14 cellular contexts compared by ENCODE assay signal in genomic region chr19:29400917-29401711, GRCh38.
"Had no signal": no experiment of that assay in that cellular context is flagged by ENCODE, and none has a peak within 500 bp of the region (broad histone marks: within the 10 kb centered on the region; RNA-seq: fewer than 3 reads in every experiment).

No MANE protein-coding gene starts in this region.

- H3K4me1 Mint-ChIP-seq: activated CD4-positive, alpha-beta T cell treated with anti-CD3 and anti-CD28 coated beads for 36 hours; memory B cell; stimulated activated memory B cell treated with anti-CD40 and anti-IgM and Interleukin-4, amounts not matched to agents 10 μg/mL and 1 μg/mL and 100 μg/mL, for 72 hours had no signal

- H3K36me3 Mint-ChIP-seq: memory B cell; stimulated activated memory B cell treated with anti-CD40 and anti-IgM and Interleukin-4, amounts not matched to agents 10 μg/mL and 1 μg/mL and 100 μg/mL, for 72 hours; WTC11 had no signal

- H3K27ac Mint-ChIP-seq: activated CD4-positive, alpha-beta T cell treated with anti-CD3 and anti-CD28 coated beads for 36 hours; activated CD8-positive, alpha-beta T cell treated with anti-CD3 and anti-CD28 coated beads, Interleukin-2, amount 10 ng/mL, durations not matched to agents 7 days and 5 days; memory B cell; stimulated activated memory B cell treated with anti-CD40 and anti-IgM and Interleukin-4, amounts not matched to agents 10 μg/mL and 1 μg/mL and 100 μg/mL, for 72 hours; T-helper 2 cell treated with Interferon-gamma antibody and Interleukin-4, amounts not matched to agents 5 μg/mL and 100 μg/mL, for 36 hours; WTC11 had no signal

- H3K9me3 Mint-ChIP-seq: activated T-cell treated with anti-CD3 and anti-CD28 coated beads, Interleukin-2, amount 50 U/mL, for 4 hours; central memory CD8-positive, alpha-beta T cell; T-helper 2 cell treated with Interferon-gamma antibody and Interleukin-4, amounts not matched to agents 5 μg/mL and 100 μg/mL, for 36 hours; WTC11 had no signal

- H3K4me3 Mint-ChIP-seq: activated CD4-positive, alpha-beta T cell treated with anti-CD3 and anti-CD28 coated beads for 36 hours; activated CD8-positive, alpha-beta T cell treated with anti-CD3 and anti-CD28 coated beads, Interleukin-2, amount 10 ng/mL, durations not matched to agents 7 days and 5 days; activated T-cell treated with anti-CD3 and anti-CD28 coated beads, Interleukin-2, amount 50 U/mL, for 4 hours; central memory CD8-positive, alpha-beta T cell; memory B cell; stimulated activated memory B cell treated with anti-CD40 and anti-IgM and Interleukin-4, amounts not matched to agents 10 μg/mL and 1 μg/mL and 100 μg/mL, for 72 hours; T-helper 2 cell treated with Interferon-gamma antibody and Interleukin-4, amounts not matched to agents 5 μg/mL and 100 μg/mL, for 36 hours; WTC11 had no signal

- DNase-seq: activated CD4-positive, alpha-beta T cell treated with anti-CD3 and anti-CD28 coated beads for 36 hours; activated CD8-positive, alpha-beta T cell treated with anti-CD3 and anti-CD28 coated beads, Interleukin-2, amount 10 ng/mL, durations not matched to agents 7 days and 5 days; activated effector memory CD4-positive, alpha-beta T cell treated with anti-CD3 and anti-CD28 coated beads, Interleukin-2, amount 50 U/mL, for 16 hours; activated naive CD4-positive, alpha-beta T cell treated with anti-CD3 and anti-CD28 coated beads, Interleukin-2, amount 50 U/mL, for 16 hours; activated T-cell treated with anti-CD3 and anti-CD28 coated beads, Interleukin-2, amount 50 U/mL, for 4 hours; colonic mucosa; heart left ventricle; ovary; stimulated activated CD4-positive, alpha-beta T cell treated with anti-CD3 and anti-CD28 coated beads, Interleukin-4, amount 100 ng/mL, for 4 hours had no signal

- H3K27me3 Mint-ChIP-seq: memory B cell; stimulated activated memory B cell treated with anti-CD40 and anti-IgM and Interleukin-4, amounts not matched to agents 10 μg/mL and 1 μg/mL and 100 μg/mL, for 72 hours had no signal
